In the genomic region with DNA sequence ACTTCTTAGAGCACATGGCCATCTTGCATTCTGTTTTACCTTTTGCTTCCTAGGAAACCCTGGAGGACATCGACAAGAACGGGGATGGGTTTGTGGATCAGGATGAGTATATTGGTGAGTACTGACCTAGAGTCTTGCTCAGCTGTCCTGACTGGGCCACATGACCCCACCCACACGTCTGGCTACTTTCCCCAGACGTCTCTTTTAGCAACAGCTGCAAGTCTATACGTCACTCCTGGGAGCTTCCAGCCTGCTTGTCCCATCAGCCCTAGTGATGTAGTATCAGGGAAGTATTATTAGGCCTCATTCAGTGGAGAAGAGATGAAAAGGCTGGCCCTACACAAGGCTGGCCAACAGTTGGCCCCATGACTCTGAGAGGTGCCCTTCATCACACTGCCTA, we compare ENCODE assay signal across 27 cellular contexts.
"Had no signal": no experiment of that assay in that cellular context is flagged by ENCODE, and none has a peak within 500 bp of the region (broad histone marks: within the 10 kb centered on the region; RNA-seq: fewer than 3 reads in every experiment).

No MANE protein-coding gene starts in this region.

- ATAC-seq: heart right ventricle; lower lobe of right lung; natural killer cell; right cardiac atrium; stimulated activated memory B cell treated with anti-CD40 and anti-IgM and Interleukin-4, amounts not matched to agents 10 μg/mL and 1 μg/mL and 100 μg/mL, for 72 hours; T-helper 17 cell had no signal

- H3K4me1 ChIP-seq: colonic mucosa, lower lobe of right lung, prostate gland, transverse colon, uterus had no signal

- H3K36me3 ChIP-seq: colonic mucosa, neutrophil, ovary, prostate gland, uterus had no signal

- H3K27ac ChIP-seq: colonic mucosa, esophagus muscularis mucosa, lower lobe of right lung, neutrophil, ovary, prostate gland, transverse colon, uterus had no signal

- H3K4me3 Mint-ChIP-seq: activated CD4-positive, alpha-beta memory T cell treated with anti-CD3 and anti-CD28 coated beads, Interleukin-2, amount 10 ng/mL, durations not matched to agents 7 days and 5 days; activated naive CD4-positive, alpha-beta T cell treated with anti-CD3 and anti-CD28 coated beads, Interleukin-2, amount 50 U/mL, for 24 hours; brain; central memory CD8-positive, alpha-beta T cell; natural killer cell; stimulated activated memory B cell treated with anti-CD40 and anti-IgM and Interleukin-4, amounts not matched to agents 10 μg/mL and 1 μg/mL and 100 μg/mL, for 72 hours; T-helper 17 cell had no signal

- H3K27me3 Mint-ChIP-seq: activated CD4-positive, alpha-beta memory T cell treated with anti-CD3 and anti-CD28 coated beads, Interleukin-2, amount 10 ng/mL, durations not matched to agents 7 days and 5 days; activated naive CD4-positive, alpha-beta T cell treated with anti-CD3 and anti-CD28 coated beads, Interleukin-2, amount 50 U/mL, for 24 hours; brain; central memory CD8-positive, alpha-beta T cell; stimulated activated memory B cell treated with anti-CD40 and anti-IgM and Interleukin-4, amounts not matched to agents 10 μg/mL and 1 μg/mL and 100 μg/mL, for 72 hours; T-helper 17 cell had no signal

- DNase-seq: activated CD4-positive, alpha-beta memory T cell treated with anti-CD3 and anti-CD28 coated beads, Interleukin-2, amount 10 ng/mL, durations not matched to agents 7 days and 5 days; activated CD4-positive, alpha-beta T cell treated with anti-CD3 and anti-CD28 coated beads for 48 hours; activated gamma-delta T cell treated with Interleukin-2 at 50 U/mL for 16 hours; activated T-cell treated with anti-CD3 and anti-CD28 coated beads for 4 hours; anterior cingulate cortex; colonic mucosa; dorsolateral prefrontal cortex; islet precursor cell; left cardiac atrium; lower lobe of right lung; natural killer cell; ovary; right cardiac atrium; small intestine; stimulated activated CD4-positive, alpha-beta T cell treated with anti-CD3 and anti-CD28 coated beads, Interleukin-15, amount 100 ng/mL, for 24 hours; SW 1271; T-helper 17 cell; transverse colon; uterus had no signal

- H3K4me3 ChIP-seq: colonic mucosa, dorsolateral prefrontal cortex, esophagus muscularis mucosa, heart right ventricle, lower lobe of right lung, ovary, prostate gland, transverse colon, uterus had no signal

- H3K9me3 ChIP-seq: colonic mucosa, esophagus muscularis mucosa, heart right ventricle, lower lobe of right lung, neutrophil, ovary, prostate gland, transverse colon, uterus had no signal

- H3K27ac Mint-ChIP-seq: activated CD4-positive, alpha-beta memory T cell treated with anti-CD3 and anti-CD28 coated beads, Interleukin-2, amount 10 ng/mL, durations not matched to agents 7 days and 5 days; activated naive CD4-positive, alpha-beta T cell treated with anti-CD3 and anti-CD28 coated beads, Interleukin-2, amount 50 U/mL, for 24 hours; natural killer cell; stimulated activated memory B cell treated with anti-CD40 and anti-IgM and Interleukin-4, amounts not matched to agents 10 μg/mL and 1 μg/mL and 100 μg/mL, for 72 hours; T-helper 17 cell had no signal

- H3K9me3 Mint-ChIP-seq: activated naive CD4-positive, alpha-beta T cell treated with anti-CD3 and anti-CD28 coated beads, Interleukin-2, amount 50 U/mL, for 24 hours; brain; central memory CD8-positive, alpha-beta T cell; natural killer cell; stimulated activated memory B cell treated with anti-CD40 and anti-IgM and Interleukin-4, amounts not matched to agents 10 μg/mL and 1 μg/mL and 100 μg/mL, for 72 hours had no signal

- H3K27me3 ChIP-seq: colonic mucosa, esophagus muscularis mucosa, heart right ventricle, neutrophil, ovary, transverse colon, uterus had no signal

- FAIRE-seq: small intestine had no signal
